In the genomic region with DNA sequence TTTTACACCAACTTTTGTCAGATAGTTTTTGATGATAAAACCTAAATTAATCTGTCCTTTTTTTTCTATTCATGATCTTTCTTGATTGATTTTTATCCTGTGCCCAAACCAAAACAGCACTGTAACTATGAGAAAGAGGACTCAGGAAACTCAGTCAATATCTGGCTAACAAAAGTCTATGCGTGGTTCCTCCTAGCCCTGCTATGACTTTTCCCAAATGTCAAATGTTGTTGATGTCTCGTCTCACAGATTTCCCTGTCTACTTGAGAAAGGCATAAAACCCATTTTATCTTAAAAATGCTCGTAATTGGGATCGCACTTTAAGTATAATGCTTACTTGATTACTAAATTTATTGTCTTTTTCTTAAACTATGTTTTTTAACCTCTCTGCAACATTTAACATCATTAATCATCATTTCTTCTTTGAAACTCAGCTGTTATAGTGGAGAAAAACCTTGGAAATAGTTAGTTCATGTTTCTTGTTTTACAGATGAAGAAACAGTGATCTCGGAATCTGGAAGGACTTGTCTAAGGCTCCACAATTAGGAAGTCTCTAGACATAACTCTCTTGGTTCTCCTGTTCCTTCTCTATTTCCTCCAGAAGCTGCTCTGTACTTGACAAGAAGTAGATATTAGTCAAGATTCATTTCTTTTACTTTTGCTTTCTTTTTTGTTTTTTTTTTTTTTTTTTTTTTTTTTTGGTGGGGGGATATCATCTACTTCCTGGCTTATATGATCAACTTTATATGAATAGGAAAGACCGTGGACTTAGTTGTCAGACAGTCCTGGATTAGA, we compare ENCODE assay signal across 11 cellular contexts. TPM values are rescaled to one million over a fixed set of nuclear protein-coding genes. Genes with fewer than 3 reads are reported as not detected.
A peak's percentile ranks its signal among the peaks of the same experiment; 100 is the strongest.
DNase-seq lines count a peak whose midpoint lies in the region; ATAC-seq and TF ChIP-seq lines count a peak whose summit lies in the region.
"Had no signal": no experiment of that assay in that cellular context is flagged by ENCODE, and none has a peak within 500 bp of the region (broad histone marks: within the 10 kb centered on the region; RNA-seq: fewer than 3 reads in every experiment).

No MANE protein-coding gene starts in this region.

- H4K20me1 ChIP-seq in smooth muscle cell (ENCODE audit: low read depth): no peaks in the 10 kb centered on the region

- peak overlapping the region; percentile 75 for H3K4me3 Mint-ChIP-seq in activated T-helper 2 cell treated with anti-CD3 and anti-CD28 coated beads, Interferon-gamma antibody, Interleukin-2, Interleukin-4, amounts not matched to agents 10 μg/mL and 5 μg/mL and 100 μg/mL, durations not matched to agents 14 hours and 24 hours and 36 hours (ENCODE audit: low read depth)
- H3K4me3 Mint-ChIP-seq in MCF 10A (ENCODE audit: unreplicated experiment): no peak overlapping the region
- H3K4me3 Mint-ChIP-seq: neural crest cell had no signal

- H3K36me3 ChIP-seq in smooth muscle cell (ENCODE audit: low read depth): no peaks in the 10 kb centered on the region

- BruUV-seq in MCF 10A (replicated peaks; lab: Mats Ljungman, UMichigan): no TSS peak

- POLR2A ChIA-PET in MCF 10A (lab: Yijun Ruan, JAX): no interaction called here

- H3K4me1 Mint-ChIP-seq in activated T-helper 2 cell treated with anti-CD3 and anti-CD28 coated beads, Interferon-gamma antibody, Interleukin-2, Interleukin-4, amounts not matched to agents 10 μg/mL and 5 μg/mL and 100 μg/mL, durations not matched to agents 14 hours and 24 hours and 36 hours (ENCODE audit: low read depth): peaks cover 59% of the 10 kb centered on the region
- H3K4me1 Mint-ChIP-seq in MCF 10A (ENCODE audit: insufficient read depth, unreplicated experiment): no peaks in the 10 kb centered on the region
- H3K4me1 Mint-ChIP-seq: neural crest cell had no signal

- H3K27ac ChIP-seq in smooth muscle cell (ENCODE audit: low read depth): no peak overlapping the region

- no peak overlapping the region for H3K4me3 ChIP-seq in smooth muscle cell

- H3K79me2 ChIP-seq in smooth muscle cell (ENCODE audit: low read depth): no peaks in the 10 kb centered on the region

- H3K4me1 ChIP-seq in smooth muscle cell (ENCODE audit: low read depth): no peaks in the 10 kb centered on the region

- H3K9me3 Mint-ChIP-seq in activated T-helper 2 cell treated with anti-CD3 and anti-CD28 coated beads, Interferon-gamma antibody, Interleukin-2, Interleukin-4, amounts not matched to agents 10 μg/mL and 5 μg/mL and 100 μg/mL, durations not matched to agents 14 hours and 24 hours and 36 hours: no peaks in the 10 kb centered on the region
- no peaks in the 10 kb centered on the region for H3K9me3 Mint-ChIP-seq in MCF 10A (ENCODE audit: unreplicated experiment)
- H3K9me3 Mint-ChIP-seq: neural crest cell had no signal

- intact Hi-C loops in activated T-helper 2 cell treated with anti-CD3 and anti-CD28 coated beads, Interferon-gamma antibody, Interleukin-2, Interleukin-4, amounts not matched to agents 10 μg/mL and 5 μg/mL and 100 μg/mL, durations not matched to agents 14 hours and 24 hours and 36 hours (cut with micrococcal nuclease): loop anchor here (1.0 to 5.0 kb wide), 4 partner anchors 9 to 455 kb away; a partner anchor contains a TSS
- intact Hi-C loops in MCF 10A (cut with micrococcal nuclease): no loop called here

- H3F3A ChIP-seq in smooth muscle cell (ENCODE audit: low read depth): no peaks in the 10 kb centered on the region

- H3K9ac ChIP-seq in smooth muscle cell (ENCODE audit: low read depth): no peak overlapping the region

- peak overlapping the region; percentile 59 for H2AFZ ChIP-seq in smooth muscle cell (ENCODE audit: low read depth)

- H3K27me3 ChIP-seq in smooth muscle cell (ENCODE audit: low read depth): no peaks in the 10 kb centered on the region

- peak overlapping the region; percentile 86 for H3K27ac Mint-ChIP-seq in activated T-helper 2 cell treated with anti-CD3 and anti-CD28 coated beads, Interferon-gamma antibody, Interleukin-2, Interleukin-4, amounts not matched to agents 10 μg/mL and 5 μg/mL and 100 μg/mL, durations not matched to agents 14 hours and 24 hours and 36 hours
- no peak overlapping the region for H3K27ac Mint-ChIP-seq in MCF 10A (ENCODE audit: low read depth, unreplicated experiment)

- TF ChIP-seq CTCF in smooth muscle cell (IDR thresholded peaks at IDR 0.05; ENCODE audit: borderline replicate concordance, insufficient read depth, poor library complexity, severe bottlenecking): no peak
- no peak for TF ChIP-seq CTCF in MCF 10A (IDR thresholded peaks at IDR 0.05; ENCODE audit: unreplicated experiment)

- H3K9me3 ChIP-seq in smooth muscle cell (replicated peaks; ENCODE audit: low read depth): no peaks in the 10 kb centered on the region

- H3K27me3 Mint-ChIP-seq in activated T-helper 2 cell treated with anti-CD3 and anti-CD28 coated beads, Interferon-gamma antibody, Interleukin-2, Interleukin-4, amounts not matched to agents 10 μg/mL and 5 μg/mL and 100 μg/mL, durations not matched to agents 14 hours and 24 hours and 36 hours (ENCODE audit: low read depth): no peaks in the 10 kb centered on the region
- H3K27me3 Mint-ChIP-seq in MCF 10A (ENCODE audit: insufficient read depth, unreplicated experiment): no peaks in the 10 kb centered on the region

- CTCF ChIA-PET in MCF 10A (lab: Yijun Ruan, JAX): interaction anchor here (0.6 kb wide), 1 partner anchor 500 kb away, joined by 3 read pairs; no protein-coding TSS in a partner anchor

- no peak overlapping the region for H3K4me2 ChIP-seq in smooth muscle cell

- H3K36me3 Mint-ChIP-seq in activated T-helper 2 cell treated with anti-CD3 and anti-CD28 coated beads, Interferon-gamma antibody, Interleukin-2, Interleukin-4, amounts not matched to agents 10 μg/mL and 5 μg/mL and 100 μg/mL, durations not matched to agents 14 hours and 24 hours and 36 hours (ENCODE audit: low read depth): peaks cover 9% of the 10 kb centered on the region
- no peaks in the 10 kb centered on the region for H3K36me3 Mint-ChIP-seq in MCF 10A (ENCODE audit: insufficient read depth, unreplicated experiment)

- peak; percentile 48 for ATAC-seq in GM18873 (IDR thresholded peaks at IDR 0.05; ENCODE audit: low FRiP score, unreplicated experiment)
- peak; percentile 65 for ATAC-seq in HG03175 (IDR thresholded peaks at IDR 0.05; ENCODE audit: unreplicated experiment)

- WGBS in smooth muscle cell (ENCODE audit: low lambda C conversion rate): 70% methylated on average over 6 of the region's 6 CpGs

- no peak for DNase-seq in activated T-helper 2 cell treated with anti-CD3 and anti-CD28 coated beads, Interferon-gamma antibody, Interleukin-2, Interleukin-4, amounts not matched to agents 10 μg/mL and 5 μg/mL and 100 μg/mL, durations not matched to agents 14 hours and 24 hours and 36 hours (ENCODE audit: low spot score)
- DNase-seq in smooth muscle cell (lab: John Stamatoyannopoulos, UW; ENCODE audit: unreplicated experiment): no peak
- DNase-seq in MCF 10A (ENCODE audit: unreplicated experiment): no peak
- DNase-seq in DMS153 (lab: John Stamatoyannopoulos, UW): no peak
- DNase-seq in NCI-H1092 treated with DMSO at 0.1 percent for 48 hours (lab: John Stamatoyannopoulos, UW): no peak
- DNase-seq: activated gamma-delta T cell treated with Interleukin-2 at 50 U/mL for 16 hours, NCI-H82, T-helper 9 cell had no signal

RNA-seq across cellular contexts. Expression of a gene that starts 26.2 kb away (rescaled TPM):
- 321 and 333 TPM in 2 replicates for total RNA-seq in activated T-helper 2 cell treated with anti-CD3 and anti-CD28 coated beads, Interferon-gamma antibody, Interleukin-2, Interleukin-4, amounts not matched to agents 10 μg/mL and 5 μg/mL and 100 μg/mL, durations not matched to agents 14 hours and 24 hours and 36 hours
- total RNA-seq in smooth muscle cell (0.04 TPM in 1 of 2 replicates, not detected in the other), MCF 10A (2022) (not detected in 2 replicates)
- polyA plus RNA-seq in smooth muscle cell: 0.37 TPM in 1 of 2 replicates, not detected in the other
- total RNA-seq: neural crest cell had no signal

Comparison
In these comparisons a context has a peak if more than half of its experiments do, and no peak if none do; other contexts are left out.
1. RNA of a gene that starts 26.2 kb away (total RNA-seq): 321 to 333 TPM in activated T-helper 2 cell treated with anti-CD3 and anti-CD28 coated beads, Interferon-gamma antibody, Interleukin-2, Interleukin-4, amounts not matched to agents 10 μg/mL and 5 μg/mL and 100 μg/mL, durations not matched to agents 14 hours and 24 hours and 36 hours; not detected in MCF 10A and 0.04 TPM in smooth muscle cell; every median in the first group is over 100 times any median in the second.